In the genomic region with DNA sequence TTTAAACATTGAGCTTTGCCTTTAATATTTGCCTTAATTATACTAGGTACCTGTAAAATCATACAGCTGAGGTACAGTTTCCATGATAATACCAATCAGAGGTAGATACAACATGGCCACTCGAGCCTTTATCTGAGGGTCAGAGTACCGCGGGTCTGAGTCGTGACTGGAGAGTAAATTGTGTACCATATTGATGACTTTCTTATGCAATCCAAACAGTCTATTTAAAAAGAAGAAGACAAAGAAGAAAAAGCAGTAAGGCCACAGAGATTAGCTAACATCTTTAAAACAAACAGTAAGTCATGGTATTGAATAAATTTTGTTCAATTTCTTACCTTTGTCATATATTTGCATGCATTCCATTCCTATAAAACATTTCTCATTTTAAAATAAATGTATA, we compare ENCODE assay signal across 23 cellular contexts.
DNase-seq lines count a peak whose midpoint lies in the region; ATAC-seq, FAIRE-seq and TF ChIP-seq lines count a peak whose summit lies in the region.
"Had no signal": no experiment of that assay in that cellular context is flagged by ENCODE, and none has a peak within 500 bp of the region (broad histone marks: within the 10 kb centered on the region; RNA-seq: fewer than 3 reads in every experiment).

No MANE protein-coding gene starts in this region.

- H3K9me3 ChIP-seq in right lobe of liver, result no peaks in the 10 kb centered on the region
- H3K9me3 ChIP-seq: A549; BE2C; BLaER1 treated with 17β-estradiol and CSF1 and Interleukin-3, amounts not matched to agents 10 nM and 100 nM had no signal

- H3K27me3 ChIP-seq in right lobe of liver, result no peaks in the 10 kb centered on the region
- H3K27me3 ChIP-seq: BE2C; BLaER1 treated with 17β-estradiol and CSF1 and Interleukin-3, amounts not matched to agents 10 nM and 100 nM had no signal

- TF ChIP-seq POLR2A in right lobe of liver (IDR thresholded peaks at IDR 0.05), result no peak

- WGBS in right lobe of liver (ENCODE audit: insufficient coverage, low coverage, low lambda C conversion rate, missing lambda C conversion rate), result 29% methylated on average over 4 of the region's 4 CpGs

- FAIRE-seq in HTR-8/SVneo (lab: Jason Lieb, UNC), result no peak
- FAIRE-seq: A549, D721Med, GM12878 had no signal

- DNase-seq in HuH-7.5 (ENCODE audit: low spot score), result peak; percentile 13
- DNase-seq in left lobe of liver (ENCODE audit: low spot score), result no peak
- DNase-seq in right lobe of liver, result peak in 1 of 3 donors; percentile 18
- DNase-seq in NCI-H345 treated with DMSO at 0.1 percent for 48 hours (lab: John Stamatoyannopoulos, UW; ENCODE audit: unreplicated experiment), result no peak
- no peak for DNase-seq in HTR-8/SVneo (ENCODE audit: insufficient read length, low spot score)
- DNase-seq in sciatic nerve (ENCODE audit: low spot score), result no peak
- DNase-seq: 8988T; ACHN; AML-193; BE2C; CD4-positive, alpha-beta T cell; CD8-positive, alpha-beta memory T cell; DMS 273 treated with DMSO at 0.1 percent for 48 hours; DMS79; EL; GDM1; GM23248; H9 had no signal

- no peaks in the 10 kb centered on the region for H3K36me3 ChIP-seq in right lobe of liver
- H3K36me3 ChIP-seq: BE2C had no signal

- no peak for TF ChIP-seq CTCF in right lobe of liver (IDR thresholded peaks at IDR 0.05)

- peaks cover 0 to 33% (median 12%) of the 10 kb centered on the region in 4 donors for H3K4me1 ChIP-seq in right lobe of liver
- H3K4me1 ChIP-seq: A549; BE2C; BLaER1 treated with 17β-estradiol and CSF1 and Interleukin-3, amounts not matched to agents 10 nM and 100 nM had no signal

- H3K27ac ChIP-seq in right lobe of liver, result peak overlapping the region in 2 of 3 donors; percentile 18 to 63
- H3K27ac ChIP-seq: A549; BLaER1 treated with 17β-estradiol and CSF1 and Interleukin-3, amounts not matched to agents 10 nM and 100 nM; GM23248 had no signal

- ATAC-seq in left lobe of liver (peak; percentile 23), right lobe of liver (peak; percentile 35 to 73 (median 54)), sciatic nerve (no peak)
- ATAC-seq: A549, GM12878, HCT116 had no signal

- no peak overlapping the region for H3K4me3 ChIP-seq in right lobe of liver
- H3K4me3 ChIP-seq: A549; BLaER1 treated with 17β-estradiol and CSF1 and Interleukin-3, amounts not matched to agents 10 nM and 100 nM; GM12878; GM23248 had no signal

- intact Hi-C loops in right lobe of liver (cut with DNase I), result no loop called here
- intact Hi-C loops in sciatic nerve (cut with DNase I), result no loop called here
